Comparison of ENCODE assay signal across 1 cellular context in the genomic region with DNA sequence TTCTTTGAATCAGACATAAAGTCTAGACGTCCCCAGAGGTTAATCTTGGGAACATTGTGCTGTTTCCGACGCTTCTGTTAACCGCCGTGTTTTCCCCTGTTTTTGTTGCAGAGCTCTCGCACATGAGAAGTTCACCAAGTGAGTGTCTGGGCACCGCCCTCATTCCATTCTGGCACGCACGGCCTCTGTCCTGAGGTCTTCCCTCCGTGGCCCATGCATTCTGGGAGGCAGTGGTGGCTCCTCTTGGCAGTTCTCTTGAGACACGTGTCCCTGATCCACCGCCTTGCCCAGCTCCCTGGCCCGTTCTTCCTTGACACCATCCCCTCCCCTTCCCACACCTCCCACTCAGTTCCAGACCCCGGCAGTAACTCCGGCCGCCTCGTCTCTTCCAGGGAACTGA.
TF ChIP-seq lines count a peak whose summit lies in the region.

No MANE protein-coding gene starts in this region.

TF ChIP-seq in SK-N-SH treated with all-trans-retinoic acid at 6 μM for 48 hours, 23 proteins besides CTCF, POLR2A, EP300 and RAD21 (continued from another document):
- TF ChIP-seq, protein P1, sequence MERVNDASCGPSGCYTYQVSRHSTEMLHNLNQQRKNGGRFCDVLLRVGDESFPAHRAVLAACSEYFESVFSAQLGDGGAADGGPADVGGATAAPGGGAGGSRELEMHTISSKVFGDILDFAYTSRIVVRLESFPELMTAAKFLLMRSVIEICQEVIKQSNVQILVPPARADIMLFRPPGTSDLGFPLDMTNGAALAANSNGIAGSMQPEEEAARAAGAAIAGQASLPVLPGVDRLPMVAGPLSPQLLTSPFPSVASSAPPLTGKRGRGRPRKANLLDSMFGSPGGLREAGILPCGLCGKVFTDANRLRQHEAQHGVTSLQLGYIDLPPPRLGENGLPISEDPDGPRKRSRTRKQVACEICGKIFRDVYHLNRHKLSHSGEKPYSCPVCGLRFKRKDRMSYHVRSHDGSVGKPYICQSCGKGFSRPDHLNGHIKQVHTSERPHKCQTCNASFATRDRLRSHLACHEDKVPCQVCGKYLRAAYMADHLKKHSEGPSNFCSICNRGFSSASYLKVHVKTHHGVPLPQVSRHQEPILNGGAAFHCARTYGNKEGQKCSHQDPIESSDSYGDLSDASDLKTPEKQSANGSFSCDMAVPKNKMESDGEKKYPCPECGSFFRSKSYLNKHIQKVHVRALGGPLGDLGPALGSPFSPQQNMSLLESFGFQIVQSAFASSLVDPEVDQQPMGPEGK (CRISPR knock-in tag; IDR thresholded peaks at IDR 0.05; ENCODE audit: borderline replicate concordance): no peak
- TF ChIP-seq ARNTL (CRISPR knock-in tag; IDR thresholded peaks at IDR 0.05; ENCODE audit: borderline replicate concordance, low read depth): no peak
- no peak for TF ChIP-seq ZFP3 (CRISPR knock-in tag; IDR thresholded peaks at IDR 0.05)
- no peak for TF ChIP-seq ISL1 (CRISPR knock-in tag; IDR thresholded peaks at IDR 0.05)
- TF ChIP-seq TCF4 (CRISPR knock-in tag; IDR thresholded peaks at IDR 0.05; ENCODE audit: borderline replicate concordance): no peak
- no peak for TF ChIP-seq CSDC2 (CRISPR knock-in tag; IDR thresholded peaks at IDR 0.05)
- TF ChIP-seq, protein P2, sequence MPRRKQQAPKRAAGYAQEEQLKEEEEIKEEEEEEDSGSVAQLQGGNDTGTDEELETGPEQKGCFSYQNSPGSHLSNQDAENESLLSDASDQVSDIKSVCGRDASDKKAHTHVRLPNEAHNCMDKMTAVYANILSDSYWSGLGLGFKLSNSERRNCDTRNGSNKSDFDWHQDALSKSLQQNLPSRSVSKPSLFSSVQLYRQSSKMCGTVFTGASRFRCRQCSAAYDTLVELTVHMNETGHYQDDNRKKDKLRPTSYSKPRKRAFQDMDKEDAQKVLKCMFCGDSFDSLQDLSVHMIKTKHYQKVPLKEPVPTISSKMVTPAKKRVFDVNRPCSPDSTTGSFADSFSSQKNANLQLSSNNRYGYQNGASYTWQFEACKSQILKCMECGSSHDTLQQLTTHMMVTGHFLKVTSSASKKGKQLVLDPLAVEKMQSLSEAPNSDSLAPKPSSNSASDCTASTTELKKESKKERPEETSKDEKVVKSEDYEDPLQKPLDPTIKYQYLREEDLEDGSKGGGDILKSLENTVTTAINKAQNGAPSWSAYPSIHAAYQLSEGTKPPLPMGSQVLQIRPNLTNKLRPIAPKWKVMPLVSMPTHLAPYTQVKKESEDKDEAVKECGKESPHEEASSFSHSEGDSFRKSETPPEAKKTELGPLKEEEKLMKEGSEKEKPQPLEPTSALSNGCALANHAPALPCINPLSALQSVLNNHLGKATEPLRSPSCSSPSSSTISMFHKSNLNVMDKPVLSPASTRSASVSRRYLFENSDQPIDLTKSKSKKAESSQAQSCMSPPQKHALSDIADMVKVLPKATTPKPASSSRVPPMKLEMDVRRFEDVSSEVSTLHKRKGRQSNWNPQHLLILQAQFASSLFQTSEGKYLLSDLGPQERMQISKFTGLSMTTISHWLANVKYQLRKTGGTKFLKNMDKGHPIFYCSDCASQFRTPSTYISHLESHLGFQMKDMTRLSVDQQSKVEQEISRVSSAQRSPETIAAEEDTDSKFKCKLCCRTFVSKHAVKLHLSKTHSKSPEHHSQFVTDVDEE (CRISPR knock-in tag; IDR thresholded peaks at IDR 0.05): no peak
TF ChIP-seq in SK-N-SH treated with all-trans-retinoic acid at 6 μM for 48 hours: peak in this region for 0.
